In genomic region chr5:180775624-180776023, GRCh38 we compare ENCODE assay signal across 32 cellular contexts. TPM values are rescaled to one million over a fixed set of nuclear protein-coding genes. Genes with fewer than 3 reads are reported as not detected.
"Had no signal": no experiment of that assay in that cellular context is flagged by ENCODE, and none has a peak within 500 bp of the region (broad histone marks: within the 10 kb centered on the region; RNA-seq: fewer than 3 reads in every experiment).

No MANE protein-coding gene starts in this region.

- ATAC-seq: effector memory CD8-positive, alpha-beta T cell; esophagus mucosa; gastrocnemius medialis; heart right ventricle; left cardiac atrium; left lung; left ventricle myocardium superior; lower lobe of right lung; naive thymus-derived CD4-positive, alpha-beta T cell had no signal

- H3K27ac ChIP-seq: colonic mucosa, epithelial cell of prostate, esophagus squamous epithelium, gastrocnemius medialis, heart right ventricle, left lung, lower lobe of right lung had no signal

- H3K9me3 ChIP-seq: colonic mucosa, gastrocnemius medialis, lower lobe of right lung had no signal

- H3K4me1 ChIP-seq: colonic mucosa, esophagus squamous epithelium, gastrocnemius medialis, heart right ventricle, left lung, lower lobe of right lung had no signal

- H3K27me3 ChIP-seq: colonic mucosa had no signal

- H3K4me3 ChIP-seq: colonic mucosa, esophagus squamous epithelium, gastrocnemius medialis, heart right ventricle, left lung, lower lobe of right lung had no signal

- FAIRE-seq: endometrium, keratinocyte had no signal

- H3K36me3 ChIP-seq: colonic mucosa, esophagus squamous epithelium, gastrocnemius medialis, left lung, lower lobe of right lung had no signal

- DNase-seq: colonic mucosa; cortex of kidney; effector CD8-positive, alpha-beta T cell; effector memory CD8-positive, alpha-beta T cell; endodermal cell; erythroblast; esophagus squamous epithelium; foreskin fibroblast; foreskin melanocyte; gastrocnemius medialis; glutamatergic neuron; head of caudate nucleus; heart right ventricle; hippocampal formation; left cardiac atrium; left lung; left ventricle myocardium superior; lower lobe of right lung; mesenchymal stem cell; midbrain; naive thymus-derived CD4-positive, alpha-beta T cell had no signal

RNA-seq across cellular contexts. Expression of gene OR2Y1, which starts 35.8 kb away (rescaled TPM):
- total RNA-seq: colonic mucosa; dermis microvascular lymphatic vessel endothelial cell; endodermal cell; esophagus mucosa; esophagus squamous epithelium; gastrocnemius medialis; glomerular endothelial cell; heart right ventricle; kidney epithelial cell; left cardiac atrium; left lung; left ventricle myocardium superior; lower leg skin; lower lobe of right lung; lung microvascular endothelial cell; mononuclear cell; mucosa of gallbladder; naive thymus-derived CD4-positive, alpha-beta T cell had no signal
- polyA plus RNA-seq: heart right ventricle; keratinocyte; naive thymus-derived CD4-positive, alpha-beta T cell had no signal
